Comparison of ENCODE assay signal across 13 cellular contexts in genomic region chr20:48797275-48797825, GRCh38. TPM values are rescaled to one million over a fixed set of nuclear protein-coding genes. Genes with fewer than 3 reads are reported as not detected.
A peak's percentile ranks its signal among the peaks of the same experiment; 100 is the strongest.
DNase-seq lines count a peak whose midpoint lies in the region; ATAC-seq and TF ChIP-seq lines count a peak whose summit lies in the region.
"Had no signal": no experiment of that assay in that cellular context is flagged by ENCODE, and none has a peak within 500 bp of the region (broad histone marks: within the 10 kb centered on the region; RNA-seq: fewer than 3 reads in every experiment).

No MANE protein-coding gene starts in this region.

- H3K9me3 ChIP-seq in ascending aorta (no peaks in the 10 kb centered on the region), osteoblast (ENCODE audit: low read depth, low read length) (no peaks in the 10 kb centered on the region)

- H4K20me1 ChIP-seq in osteoblast (ENCODE audit: insufficient read depth, low read length), result peaks cover 20% of the 10 kb centered on the region

- H3K27ac Mint-ChIP-seq in activated naive CD8-positive, alpha-beta T cell treated with anti-CD3 and anti-CD28 coated beads, Interleukin-2, amount 50 U/mL, for 24 hours, result peak overlapping the region; percentile 19

- H3K27ac ChIP-seq in HL-60 (replicated peaks), result peak overlapping the region; percentile 54
- H3K27ac ChIP-seq in ascending aorta, result no peak overlapping the region
- H3K27ac ChIP-seq in osteoblast (ENCODE audit: low read depth, low read length), result no peak overlapping the region

- no peak overlapping the region for H3K4me3 Mint-ChIP-seq in activated naive CD8-positive, alpha-beta T cell treated with anti-CD3 and anti-CD28 coated beads, Interleukin-2, amount 50 U/mL, for 24 hours

- no peak for ATAC-seq in activated naive CD8-positive, alpha-beta T cell treated with anti-CD3 and anti-CD28 coated beads, Interleukin-2, amount 50 U/mL, for 24 hours
- ATAC-seq: PC-3 had no signal

- peaks cover 9 to 12% of the 10 kb centered on the region in 2 donors for H3K4me1 ChIP-seq in ascending aorta
- H3K4me1 ChIP-seq in osteoblast (ENCODE audit: insufficient read depth, low read length), result no peaks in the 10 kb centered on the region

- peaks cover 5% of the 10 kb centered on the region for H3K79me2 ChIP-seq in osteoblast (ENCODE audit: insufficient read depth, low read length)

- H3K4me3 ChIP-seq in HL-60 (replicated peaks; ENCODE audit: insufficient read depth, low read length) (no peak overlapping the region), ascending aorta (no peak overlapping the region), osteoblast (ENCODE audit: insufficient read depth, low read length) (no peak overlapping the region)

- no peaks in the 10 kb centered on the region for H3K9me3 Mint-ChIP-seq in activated naive CD8-positive, alpha-beta T cell treated with anti-CD3 and anti-CD28 coated beads, Interleukin-2, amount 50 U/mL, for 24 hours

- DNase-seq in HL-60 (ENCODE audit: low read depth in 1 of 2, low spot score in 1 of 2) (peak; percentile 61 to 85), hippocampal formation (lab: John Stamatoyannopoulos, UW) (peak; percentile 86 to 92), posterior vena cava (ENCODE audit: low spot score) (peak; percentile 83), HT-29 (ENCODE audit: low spot score) (no peak), ascending aorta (ENCODE audit: low spot score in 2 of 2) (no peak), osteoblast (ENCODE audit: insufficient read length, low spot score, missing footprints) (no peak)
- DNase-seq in activated naive CD8-positive, alpha-beta T cell treated with anti-CD3 and anti-CD28 coated beads, Interleukin-2, amount 50 U/mL, for 24 hours, result no peak
- DNase-seq in stimulated activated naive CD4-positive, alpha-beta T cell (lab: John Stamatoyannopoulos, UW), result no peak
- DNase-seq: activated CD4-positive, alpha-beta T cell treated with anti-CD3 and anti-CD28 coated beads, Interleukin-2, amount 50 U/mL, for 1 hour; DND-41; NCI-H1417 treated with DMSO at 0.1 percent for 48 hours; PC-3; stimulated activated CD4-positive, alpha-beta T cell treated with anti-CD3 and anti-CD28 coated beads, Interleukin-4, amount 100 ng/mL, for 24 hours had no signal

- TF ChIP-seq CTCF in HL-60 (IDR thresholded peaks at IDR 0.05; ENCODE audit: insufficient read depth, low read length) (no peak), ascending aorta (IDR thresholded peaks at IDR 0.05) (no peak), osteoblast (IDR thresholded peaks at IDR 0.05; ENCODE audit: extremely low read depth, low read depth, low read length) (no peak)

- peaks cover 6% of the 10 kb centered on the region for H3K36me3 Mint-ChIP-seq in activated naive CD8-positive, alpha-beta T cell treated with anti-CD3 and anti-CD28 coated beads, Interleukin-2, amount 50 U/mL, for 24 hours (ENCODE audit: low read depth)

- H3K27me3 ChIP-seq in HL-60 (ENCODE audit: insufficient read depth, poor library complexity, severe bottlenecking) (no peaks in the 10 kb centered on the region), ascending aorta (no peaks in the 10 kb centered on the region), osteoblast (ENCODE audit: insufficient read depth, low read length) (no peaks in the 10 kb centered on the region)

- intact Hi-C loops in posterior vena cava (cut with DNase I), result no loop called here
- intact Hi-C loops in ascending aorta (cut with DNase I), result no loop called here

- H3K4me1 Mint-ChIP-seq in activated naive CD8-positive, alpha-beta T cell treated with anti-CD3 and anti-CD28 coated beads, Interleukin-2, amount 50 U/mL, for 24 hours, result peaks cover 60% of the 10 kb centered on the region

- H3K27me3 Mint-ChIP-seq in activated naive CD8-positive, alpha-beta T cell treated with anti-CD3 and anti-CD28 coated beads, Interleukin-2, amount 50 U/mL, for 24 hours, result no peaks in the 10 kb centered on the region

- no peak overlapping the region for H3K4me2 ChIP-seq in osteoblast (ENCODE audit: insufficient read depth, low read length)

- H3K36me3 ChIP-seq in ascending aorta (no peaks in the 10 kb centered on the region), osteoblast (ENCODE audit: insufficient read depth, low read length) (no peaks in the 10 kb centered on the region)

- no peak overlapping the region for H2AFZ ChIP-seq in osteoblast (ENCODE audit: low read length)

RNA-seq across cellular contexts. Expression of gene PREX1, which starts 30.4 kb away (rescaled TPM):
- 10 to 100 TPM; 16.9 to 22.0 TPM for total RNA-seq in posterior vena cava
- 0.05 and 0.31 TPM in 2 replicates for total RNA-seq in HT-29 (2014; rRNA removed; shearing (Covaris generic))
- total RNA-seq in ascending aorta, result 75.4 TPM
- 12.7 and 14.1 TPM in 2 replicates for total RNA-seq in osteoblast

Comparison
In these comparisons a context has a peak if more than half of its experiments do, and no peak if none do; other contexts are left out.
1. DNase-seq: peak in HL-60 (2 of 2), hippocampal formation (2 of 2) and posterior vena cava (single experiment); none in activated naive CD8-positive, alpha-beta T cell treated with anti-CD3 and anti-CD28 coated beads, Interleukin-2, amount 50 U/mL, for 24 hours (single experiment), HT-29 (single experiment), ascending aorta (0 of 2), osteoblast (single experiment) and stimulated activated naive CD4-positive, alpha-beta T cell (0 of 6).
2. RNA of gene PREX1, which starts 30.4 kb away (total RNA-seq): 75.4 TPM in ascending aorta (single experiment), 16.9 to 22.0 TPM in posterior vena cava and 12.7 to 14.1 TPM in osteoblast; 0.05 to 0.31 TPM in HT-29; every median in the first group is over 10 times any median in the second.